In the genomic region with DNA sequence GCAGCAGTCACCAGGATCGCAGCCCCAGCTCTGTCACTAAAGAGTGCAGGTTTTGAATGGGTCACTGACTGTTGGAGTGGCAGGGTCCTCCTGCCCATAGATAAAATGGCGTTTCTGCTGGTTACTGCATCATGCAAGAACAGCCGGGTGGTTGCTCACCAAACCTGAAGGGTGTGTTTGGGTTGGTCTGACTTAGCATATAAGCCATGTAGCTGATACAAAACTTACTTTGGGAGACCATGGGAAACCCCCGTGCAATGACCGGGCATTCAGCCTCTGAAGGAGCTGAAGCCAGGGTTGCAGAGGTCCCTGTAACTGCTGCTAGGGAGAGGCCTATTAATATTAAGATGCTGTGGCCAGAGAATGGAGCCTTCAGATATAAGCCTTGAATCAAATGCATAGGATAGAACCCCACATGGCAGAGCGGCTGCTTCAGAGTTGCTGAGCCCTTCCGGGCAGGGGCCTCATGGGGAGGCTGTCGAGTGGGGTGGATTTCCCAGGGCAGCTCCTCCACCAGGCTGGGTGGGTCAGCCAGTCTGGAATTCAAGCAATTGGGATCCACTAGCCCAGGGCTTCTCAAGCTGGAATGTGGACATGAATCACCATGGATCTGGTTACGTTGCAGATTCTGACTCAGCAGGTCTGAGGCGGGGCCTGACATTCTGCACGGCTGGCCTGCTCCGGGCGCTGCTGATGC, we compare ENCODE assay signal across 1 cellular context.
TF ChIP-seq lines count a peak whose summit lies in the region.

No MANE protein-coding gene starts in this region.

TF ChIP-seq in SK-N-SH, 30 proteins besides CTCF, POLR2A, EP300 and RAD21 (continued from another document):
- TF ChIP-seq TEAD4 (IDR thresholded peaks at IDR 0.05; ENCODE audit: borderline replicate concordance, insufficient read depth) = peak; percentile 92
- no peak for TF ChIP-seq CHD2 (IDR thresholded peaks at IDR 0.05; ENCODE audit: low read length, partially characterized antibody)
- TF ChIP-seq FOXM1 (IDR thresholded peaks at IDR 0.05; ENCODE audit: low read depth) = no peak
- no peak for TF ChIP-seq RFX5 (IDR thresholded peaks at IDR 0.05; ENCODE audit: low read length)
- TF ChIP-seq SIN3A (IDR thresholded peaks at IDR 0.05; ENCODE audit: borderline replicate concordance, low read depth, low read length) = no peak; the same call in 1 of the 2 replicates
- no peak for TF ChIP-seq GATA2 (CRISPR knock-in tag; IDR thresholded peaks at IDR 0.05)
- no peak for TF ChIP-seq REST (IDR thresholded peaks at IDR 0.05; ENCODE audit: low read depth, low read length)
- TF ChIP-seq POLR2AphosphoS5 (IDR thresholded peaks at IDR 0.05; ENCODE audit: low read depth, low read length) = peak; percentile 51; the same call in 1 of the 2 replicates
- no peak for TF ChIP-seq FOXJ3 (CRISPR knock-in tag; IDR thresholded peaks at IDR 0.05)
- TF ChIP-seq, protein P1, sequence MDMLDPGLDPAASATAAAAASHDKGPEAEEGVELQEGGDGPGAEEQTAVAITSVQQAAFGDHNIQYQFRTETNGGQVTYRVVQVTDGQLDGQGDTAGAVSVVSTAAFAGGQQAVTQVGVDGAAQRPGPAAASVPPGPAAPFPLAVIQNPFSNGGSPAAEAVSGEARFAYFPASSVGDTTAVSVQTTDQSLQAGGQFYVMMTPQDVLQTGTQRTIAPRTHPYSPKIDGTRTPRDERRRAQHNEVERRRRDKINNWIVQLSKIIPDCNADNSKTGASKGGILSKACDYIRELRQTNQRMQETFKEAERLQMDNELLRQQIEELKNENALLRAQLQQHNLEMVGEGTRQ (IDR thresholded peaks at IDR 0.05; ENCODE audit: borderline replicate concordance, low read depth, low read length) = no peak
- TF ChIP-seq IRF3 (IDR thresholded peaks at IDR 0.05; ENCODE audit: low read depth, low read length) = no peak
- no peak for TF ChIP-seq NRF1 (IDR thresholded peaks at IDR 0.05; ENCODE audit: low read depth, low read length)
- peak; percentile 98 for TF ChIP-seq FOSL2 (IDR thresholded peaks at IDR 0.05; ENCODE audit: borderline replicate concordance, low read depth)
- TF ChIP-seq EZH2phosphoT487 (IDR thresholded peaks at IDR 0.05; ENCODE audit: borderline replicate concordance, low read depth) = no peak
- no peak for TF ChIP-seq SMC3 (IDR thresholded peaks at IDR 0.05; ENCODE audit: low read depth, low read length)
